ENCODE assay signal across 8 cellular contexts in the genomic region with DNA sequence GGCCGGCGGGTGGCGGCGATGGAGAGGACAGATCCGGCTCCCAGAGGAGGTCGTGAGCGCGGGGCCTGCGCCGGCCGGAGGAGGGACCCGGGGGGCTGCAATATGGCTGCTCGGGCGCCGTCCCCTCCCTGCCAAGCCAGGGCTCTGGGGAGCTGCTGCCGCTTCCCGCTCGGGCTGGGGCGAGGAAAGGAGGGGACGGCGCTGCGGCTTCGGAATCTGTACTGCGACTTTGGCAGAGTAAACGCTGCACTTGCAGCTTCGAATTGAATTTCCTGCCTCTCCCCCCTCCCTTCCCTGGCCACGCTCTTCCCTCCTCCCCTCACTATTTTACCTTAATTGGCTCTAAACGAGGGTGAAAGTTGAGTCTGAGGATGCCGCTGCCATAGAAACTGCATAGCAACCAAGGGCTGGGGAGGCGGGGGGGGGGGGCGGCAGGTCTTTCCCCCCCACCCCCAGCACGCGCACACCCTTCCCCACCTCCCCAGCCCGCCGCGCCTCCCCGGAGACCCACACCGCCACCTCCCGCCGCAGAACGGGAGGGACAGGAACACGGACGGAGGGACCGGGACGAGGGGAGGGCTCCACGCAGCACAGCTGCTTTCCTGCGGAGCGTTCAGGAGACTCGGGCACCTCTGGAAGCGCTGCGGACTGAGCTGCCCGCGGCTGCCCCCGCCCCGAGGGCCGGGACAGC.
A peak's percentile ranks its signal among the peaks of the same experiment; 100 is the strongest.
DNase-seq lines count a peak whose midpoint lies in the region; ATAC-seq and TF ChIP-seq lines count a peak whose summit lies in the region.

No MANE protein-coding gene starts in this region.

- H3K9me3 Mint-ChIP-seq in WTC11 = peaks cover 14% of the 10 kb centered on the region

- peaks cover 8% of the 10 kb centered on the region for H3K4me1 Mint-ChIP-seq in WTC11

- ATAC-seq in HG02981 (IDR thresholded peaks at IDR 0.05; ENCODE audit: unreplicated experiment) (peak; percentile 54), WTC11 (peak; percentile 87), lung (ENCODE audit: insufficient read depth, low FRiP score) (no peak)

- CTCF ChIA-PET in WTC11 (lab: Charles Lee) = interaction anchor here (0.6 to 3.1 kb wide), 9 partner anchors 9 to 1188 kb away, joined by 3 to 20 read pairs (median 3); no protein-coding TSS in a partner anchor

- peaks cover 15% of the 10 kb centered on the region for H3K36me3 Mint-ChIP-seq in WTC11

- no peaks in the 10 kb centered on the region for H3K36me3 ChIP-seq in lung (ENCODE audit: control insufficient read depth in 2 of 2, insufficient read depth in 2 of 2, low read length in 2 of 2)

- no peak overlapping the region for H3K27ac ChIP-seq in lung (ENCODE audit: low read depth in 1 of 2, low read length in 1 of 2)

- H3K4me3 ChIP-seq in GM12875 (ENCODE audit: low read depth, low read length) (peak overlapping the region; percentile 52), lung (peak overlapping the region; percentile 52)

- WGBS in lung, 2 donors = 0 to 1% methylated on average over 40 to 56 of the region's 56 CpGs

- no peak overlapping the region for H3K27ac Mint-ChIP-seq in WTC11

- H3K9me3 ChIP-seq in lung (ENCODE audit: control insufficient read depth in 2 of 2, insufficient read depth in 1 of 2, low read length in 1 of 2) = no peaks in the 10 kb centered on the region

- H3K27me3 ChIP-seq in lung (ENCODE audit: control insufficient read depth, insufficient read depth) = no peaks in the 10 kb centered on the region

- H3K4me1 ChIP-seq in lung (ENCODE audit: control insufficient read depth in 2 of 2, insufficient read depth in 2 of 2, low read length in 2 of 2) = peaks cover 0 to 4% of the 10 kb centered on the region in 2 donors

- POLR2A ChIA-PET in WTC11 (lab: Charles Lee) = interaction anchor here (1.3 kb wide), 1 partner anchor 90 kb away, joined by 3 read pairs; no protein-coding TSS in a partner anchor

- TF ChIP-seq CTCF in GM12875 (IDR thresholded peaks at IDR 0.05; ENCODE audit: borderline replicate concordance, insufficient read depth, low read depth, low read length) = peak; percentile 24; the same call in 1 of the 2 replicates
- TF ChIP-seq CTCF in WTC11 (IDR thresholded peaks at IDR 0.05) = no peak
- no peak for TF ChIP-seq CTCF in lung (IDR thresholded peaks at IDR 0.05; ENCODE audit: control extremely low read depth, extremely low read depth)

- peak overlapping the region; percentile 90 for H3K4me3 Mint-ChIP-seq in WTC11

- peaks cover 30% of the 10 kb centered on the region for H3K27me3 Mint-ChIP-seq in WTC11 (ENCODE audit: low read depth)

- DNase-seq in WTC11 (ENCODE audit: low spot score) (peak; percentile 77), dermis blood vessel endothelial cell (peak; percentile 6), lung (ENCODE audit: low spot score) (no peak), SIG-M5 (lab: John Stamatoyannopoulos, UW) (no peak), NCI-H1048 (lab: John Stamatoyannopoulos, UW) (no peak)
- DNase-seq in stimulated activated naive CD4-positive, alpha-beta T cell (lab: John Stamatoyannopoulos, UW) = peak; percentile 6 to 59 (median 30)

TF ChIP-seq in WTC11, 78 proteins besides CTCF, POLR2A, EP300 and RAD21 (continues in another document):
- peak; percentile 52; the same call in 1 of the 2 replicates for TF ChIP-seq ZBTB43 (CRISPR knock-in tag; IDR thresholded peaks at IDR 0.05)
- no peak for TF ChIP-seq SMAD3 (CRISPR knock-in tag; IDR thresholded peaks at IDR 0.05; ENCODE audit: borderline replicate concordance)
- TF ChIP-seq MYBL2 (CRISPR knock-in tag; IDR thresholded peaks at IDR 0.05) = 0 out of 2 replicates have a peak, but pooled peaks have one; percentile 57
- TF ChIP-seq NR2C2 (CRISPR knock-in tag; IDR thresholded peaks at IDR 0.05) = no peak
- TF ChIP-seq ZNF423 (CRISPR knock-in tag; IDR thresholded peaks at IDR 0.05) = no peak
- TF ChIP-seq ERG (CRISPR knock-in tag; IDR thresholded peaks at IDR 0.05) = no peak
- TF ChIP-seq MAX (CRISPR knock-in tag; IDR thresholded peaks at IDR 0.05) = peak; percentile 18; the same call in 1 of the 2 replicates
- no peak for TF ChIP-seq ATF1 (CRISPR knock-in tag; IDR thresholded peaks at IDR 0.05)
- no peak for TF ChIP-seq FOXP1 (CRISPR knock-in tag; IDR thresholded peaks at IDR 0.05; ENCODE audit: borderline replicate concordance)
- TF ChIP-seq OVOL2 (CRISPR knock-in tag; IDR thresholded peaks at IDR 0.05; ENCODE audit: borderline replicate concordance) = no peak
- peak; percentile 45; the same call in 1 of the 2 replicates for TF ChIP-seq SP1 (CRISPR knock-in tag; conservative IDR thresholded peaks at IDR 0.05)
- peak; percentile 88; the same call in 1 of the 2 replicates for TF ChIP-seq HMGXB4 (CRISPR knock-in tag; IDR thresholded peaks at IDR 0.05)
- TF ChIP-seq, protein P1, sequence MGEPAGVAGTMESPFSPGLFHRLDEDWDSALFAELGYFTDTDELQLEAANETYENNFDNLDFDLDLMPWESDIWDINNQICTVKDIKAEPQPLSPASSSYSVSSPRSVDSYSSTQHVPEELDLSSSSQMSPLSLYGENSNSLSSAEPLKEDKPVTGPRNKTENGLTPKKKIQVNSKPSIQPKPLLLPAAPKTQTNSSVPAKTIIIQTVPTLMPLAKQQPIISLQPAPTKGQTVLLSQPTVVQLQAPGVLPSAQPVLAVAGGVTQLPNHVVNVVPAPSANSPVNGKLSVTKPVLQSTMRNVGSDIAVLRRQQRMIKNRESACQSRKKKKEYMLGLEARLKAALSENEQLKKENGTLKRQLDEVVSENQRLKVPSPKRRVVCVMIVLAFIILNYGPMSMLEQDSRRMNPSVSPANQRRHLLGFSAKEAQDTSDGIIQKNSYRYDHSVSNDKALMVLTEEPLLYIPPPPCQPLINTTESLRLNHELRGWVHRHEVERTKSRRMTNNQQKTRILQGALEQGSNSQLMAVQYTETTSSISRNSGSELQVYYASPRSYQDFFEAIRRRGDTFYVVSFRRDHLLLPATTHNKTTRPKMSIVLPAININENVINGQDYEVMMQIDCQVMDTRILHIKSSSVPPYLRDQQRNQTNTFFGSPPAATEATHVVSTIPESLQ (CRISPR knock-in tag; IDR thresholded peaks at IDR 0.05) = no peak
- TF ChIP-seq ZNF121 (CRISPR knock-in tag; IDR thresholded peaks at IDR 0.05) = no peak
- TF ChIP-seq PRRX2 (CRISPR knock-in tag; IDR thresholded peaks at IDR 0.05) = no peak
- TF ChIP-seq GRHL2 (CRISPR knock-in tag; IDR thresholded peaks at IDR 0.05; ENCODE audit: insufficient replicate concordance, severe bottlenecking) = no peak
- no peak for TF ChIP-seq CREM (CRISPR knock-in tag; IDR thresholded peaks at IDR 0.05)
- no peak for TF ChIP-seq GTF2I (CRISPR knock-in tag; conservative IDR thresholded peaks at IDR 0.05)
- peak; percentile 55; the same call in 1 of the 2 replicates for TF ChIP-seq ETV6 (CRISPR knock-in tag; IDR thresholded peaks at IDR 0.05)

Comparison
In these comparisons a context has a peak if more than half of its experiments do, and no peak if none do; other contexts are left out.
1. DNase-seq: peak in WTC11 (single experiment), dermis blood vessel endothelial cell (single experiment) and stimulated activated naive CD4-positive, alpha-beta T cell (6 of 6); none in lung (single experiment), SIG-M5 (single experiment) and NCI-H1048 (single experiment).